Comparison of ENCODE assay signal across 13 cellular contexts in genomic region chr3:194072097-194072428, GRCh38.
A peak's percentile ranks its signal among the peaks of the same experiment; 100 is the strongest.
DNase-seq lines count a peak whose midpoint lies in the region; ATAC-seq and TF ChIP-seq lines count a peak whose summit lies in the region.
"Had no signal": no experiment of that assay in that cellular context is flagged by ENCODE, and none has a peak within 500 bp of the region (broad histone marks: within the 10 kb centered on the region; RNA-seq: fewer than 3 reads in every experiment).

No MANE protein-coding gene starts in this region.

- H3K79me1 ChIP-seq in mesendoderm (ENCODE audit: low read length) = no peaks in the 10 kb centered on the region

- peak overlapping the region; percentile 50 for H2AK5ac ChIP-seq in mesendoderm (ENCODE audit: low read length)

- H3K36me3 Mint-ChIP-seq in activated naive CD8-positive, alpha-beta T cell treated with anti-CD3 and anti-CD28 coated beads, Interleukin-2, amount 50 U/mL, for 24 hours (ENCODE audit: low read depth) = peaks cover 4% of the 10 kb centered on the region
- H3K36me3 Mint-ChIP-seq: CD4-positive, alpha-beta memory T cell had no signal

- peak overlapping the region; percentile 83 for H3K23ac ChIP-seq in mesendoderm (ENCODE audit: low read length)

- no peaks in the 10 kb centered on the region for H3K36me3 ChIP-seq in mesendoderm (ENCODE audit: control insufficient read depth, insufficient read depth, low read length)
- H3K36me3 ChIP-seq: cardiac muscle cell had no signal

- peaks cover 54% of the 10 kb centered on the region for H3K27me3 Mint-ChIP-seq in activated naive CD8-positive, alpha-beta T cell treated with anti-CD3 and anti-CD28 coated beads, Interleukin-2, amount 50 U/mL, for 24 hours

- ATAC-seq in activated naive CD8-positive, alpha-beta T cell treated with anti-CD3 and anti-CD28 coated beads, Interleukin-2, amount 50 U/mL, for 24 hours = peak; percentile 38
- ATAC-seq in GM18858 (IDR thresholded peaks at IDR 0.05; ENCODE audit: unreplicated experiment) (no peak), HG03439 (IDR thresholded peaks at IDR 0.05; ENCODE audit: unreplicated experiment) (no peak)

- H3K18ac ChIP-seq in mesendoderm (ENCODE audit: low read length) = no peak overlapping the region

- H3K79me2 ChIP-seq in mesendoderm (ENCODE audit: control insufficient read depth, insufficient read depth, low read length) = no peaks in the 10 kb centered on the region

- H3K4me1 ChIP-seq in mesendoderm (ENCODE audit: control insufficient read depth, low read depth, low read length) = peaks cover 2% of the 10 kb centered on the region

- H3K56ac ChIP-seq in mesendoderm (ENCODE audit: low read length) = no peak overlapping the region

- TF ChIP-seq CTCF in C4-2B (conservative IDR thresholded peaks at IDR 0.05) = no peak

- peaks cover 33% of the 10 kb centered on the region for H3K4me1 Mint-ChIP-seq in activated naive CD8-positive, alpha-beta T cell treated with anti-CD3 and anti-CD28 coated beads, Interleukin-2, amount 50 U/mL, for 24 hours

- DNase-seq in ELR (ENCODE audit: low read depth) (peak; percentile 32), mesendoderm (no peak), NCI-H2196 (lab: John Stamatoyannopoulos, UW; ENCODE audit: unreplicated experiment) (no peak), HuH-7.5 (ENCODE audit: low spot score) (no peak)
- DNase-seq in activated naive CD8-positive, alpha-beta T cell treated with anti-CD3 and anti-CD28 coated beads, Interleukin-2, amount 50 U/mL, for 24 hours = peak; percentile 31
- DNase-seq: CD4-positive, alpha-beta memory T cell; hypothalamus; NCI-H2107; stimulated activated CD4-positive, alpha-beta T cell treated with anti-CD3 and anti-CD28 coated beads, Interleukin-4, amount 100 ng/mL, for 24 hours had no signal

- H3K9me3 Mint-ChIP-seq in activated naive CD8-positive, alpha-beta T cell treated with anti-CD3 and anti-CD28 coated beads, Interleukin-2, amount 50 U/mL, for 24 hours = peaks cover 10% of the 10 kb centered on the region

- no peak overlapping the region for H2BK120ac ChIP-seq in mesendoderm (ENCODE audit: low read depth, low read length)

- H4K5ac ChIP-seq in mesendoderm (ENCODE audit: low read length) = no peak overlapping the region

- H2BK5ac ChIP-seq in mesendoderm (ENCODE audit: low read length) = no peak overlapping the region

- no peak overlapping the region for H2BK15ac ChIP-seq in mesendoderm (replicated peaks; ENCODE audit: low read depth)

- no peak overlapping the region for H3K4me3 Mint-ChIP-seq in activated naive CD8-positive, alpha-beta T cell treated with anti-CD3 and anti-CD28 coated beads, Interleukin-2, amount 50 U/mL, for 24 hours

- H3K4me3 ChIP-seq in mesendoderm (ENCODE audit: low read length) = no peak overlapping the region

- H3K4me2 ChIP-seq in mesendoderm (ENCODE audit: low read length) = no peak overlapping the region

- no peak overlapping the region for H3K9ac ChIP-seq in mesendoderm (ENCODE audit: low read length)

- peak overlapping the region; percentile 69 for H3K27ac Mint-ChIP-seq in activated naive CD8-positive, alpha-beta T cell treated with anti-CD3 and anti-CD28 coated beads, Interleukin-2, amount 50 U/mL, for 24 hours

- WGBS in mesendoderm (ENCODE audit: extremely low coverage, insufficient coverage, low lambda C conversion rate) = no CpG with 5 or more reads among the region's 9 CpGs

- H4K8ac ChIP-seq in mesendoderm (ENCODE audit: low read depth, low read length) = no peak overlapping the region

- H3K27me3 ChIP-seq in mesendoderm (ENCODE audit: insufficient read depth, low read length, poor library complexity) = no peaks in the 10 kb centered on the region
- H3K27me3 ChIP-seq: cardiac muscle cell had no signal

- H3K4ac ChIP-seq in mesendoderm (ENCODE audit: low read depth, low read length) = no peak overlapping the region

- H3K27ac ChIP-seq in C4-2B (peak overlapping the region; percentile 75; the same call in 1 of the 2 replicates), mesendoderm (ENCODE audit: low read depth, low read length) (no peak overlapping the region)

Comparison
In these comparisons a context has a peak if more than half of its experiments do, and no peak if none do; other contexts are left out.
1. DNase-seq: peak in ELR (single experiment) and activated naive CD8-positive, alpha-beta T cell treated with anti-CD3 and anti-CD28 coated beads, Interleukin-2, amount 50 U/mL, for 24 hours (single experiment); none in mesendoderm (single experiment), NCI-H2196 (single experiment) and HuH-7.5 (single experiment).